20 cellular contexts compared by ENCODE assay signal in genomic region chr1:220806408-220806807, GRCh38. TPM values are rescaled to one million over a fixed set of nuclear protein-coding genes. Genes with fewer than 3 reads are reported as not detected.
A peak's percentile ranks its signal among the peaks of the same experiment; 100 is the strongest.
DNase-seq lines count a peak whose midpoint lies in the region; ATAC-seq and TF ChIP-seq lines count a peak whose summit lies in the region.
"Had no signal": no experiment of that assay in that cellular context is flagged by ENCODE, and none has a peak within 500 bp of the region (broad histone marks: within the 10 kb centered on the region; RNA-seq: fewer than 3 reads in every experiment).

No MANE protein-coding gene starts in this region.

- no peak overlapping the region for H3K27ac ChIP-seq in mesenchymal stem cell (ENCODE audit: low read length, poor library complexity, severe bottlenecking)
- H3K27ac ChIP-seq in Peyer's patch, result no peak overlapping the region
- H3K27ac ChIP-seq: 22Rv1, BLaER1, C4-2B had no signal

- H3K27me3 Mint-ChIP-seq in CD14-positive monocyte (ENCODE audit: low read depth in 3 of 3), result no peaks in the 10 kb centered on the region
- no peaks in the 10 kb centered on the region for H3K27me3 Mint-ChIP-seq in activated CD4-positive, alpha-beta T cell treated with anti-CD3 and anti-CD28 coated beads, Interleukin-2, amount 10 ng/mL, durations not matched to agents 24 days and 14 days
- H3K27me3 Mint-ChIP-seq: B cell had no signal

- peaks cover 78 to 91% of the 10 kb centered on the region in 2 donors for H3K36me3 Mint-ChIP-seq in CD14-positive monocyte
- no peaks in the 10 kb centered on the region for H3K36me3 Mint-ChIP-seq in stimulated activated effector memory CD8-positive, alpha-beta T cell treated with anti-CD3 and anti-CD28 coated beads, Interleukin-12 subunit alpha, Interleukin-12 subunit beta, amount 100 ng/mL, for 72 hours
- no peaks in the 10 kb centered on the region for H3K36me3 Mint-ChIP-seq in activated CD4-positive, alpha-beta T cell treated with anti-CD3 and anti-CD28 coated beads, Interleukin-2, amount 10 ng/mL, durations not matched to agents 24 days and 14 days (ENCODE audit: low read depth)
- H3K36me3 Mint-ChIP-seq: CD8-positive, alpha-beta memory T cell had no signal

- H2AFZ ChIP-seq in mesenchymal stem cell (ENCODE audit: low read depth, low read length), result no peak overlapping the region
- H2AFZ ChIP-seq: GM23338 had no signal

- DNase-seq in SHP77 (lab: John Stamatoyannopoulos, UW), result peak; percentile 20 to 32
- DNase-seq in SHP77 treated with DMSO at 0.1 percent for 48 hours (lab: John Stamatoyannopoulos, UW), result no peak
- DNase-seq in CD14-positive monocyte (ENCODE audit: low spot score), result no peak
- no peak for DNase-seq in mesenchymal stem cell
- no peak for DNase-seq in stimulated activated effector memory CD8-positive, alpha-beta T cell treated with anti-CD3 and anti-CD28 coated beads, Interleukin-12 subunit alpha, Interleukin-12 subunit beta, amount 100 ng/mL, for 72 hours (ENCODE audit: low spot score in 2 of 2)
- no peak for DNase-seq in activated CD4-positive, alpha-beta T cell treated with anti-CD3 and anti-CD28 coated beads, Interleukin-2, amount 10 ng/mL, durations not matched to agents 24 days and 14 days
- DNase-seq in Peyer's patch, result no peak
- DNase-seq: CD4-positive, alpha-beta T cell; CD8-positive, alpha-beta memory T cell; DMS53; DMS79 treated with DMSO at 0.1 percent for 48 hours; GF-D8; H9 had no signal

- no peak overlapping the region for H2AK5ac ChIP-seq in mesenchymal stem cell (ENCODE audit: low read length, severe bottlenecking)

- peak overlapping the region in 4 of 7 donors; percentile 26 to 64 (median 38) for H3K27ac Mint-ChIP-seq in CD14-positive monocyte
- H3K27ac Mint-ChIP-seq in stimulated activated effector memory CD8-positive, alpha-beta T cell treated with anti-CD3 and anti-CD28 coated beads, Interleukin-12 subunit alpha, Interleukin-12 subunit beta, amount 100 ng/mL, for 72 hours, result no peak overlapping the region
- no peak overlapping the region for H3K27ac Mint-ChIP-seq in activated CD4-positive, alpha-beta T cell treated with anti-CD3 and anti-CD28 coated beads, Interleukin-2, amount 10 ng/mL, durations not matched to agents 24 days and 14 days
- H3K27ac Mint-ChIP-seq: B cell; CD4-positive, alpha-beta T cell; GM23338 had no signal

- no peak overlapping the region for H3K4ac ChIP-seq in mesenchymal stem cell (ENCODE audit: low read depth in 1 of 2, low read length in 2 of 2)

- peaks cover 17% of the 10 kb centered on the region for H3K4me1 ChIP-seq in mesenchymal stem cell (ENCODE audit: control insufficient read depth, insufficient read depth, low read depth, low read length)
- no peaks in the 10 kb centered on the region for H3K4me1 ChIP-seq in Peyer's patch

- H3K9me3 Mint-ChIP-seq in CD14-positive monocyte, result peaks cover 0 to 2% (median 0%) of the 10 kb centered on the region in 7 donors
- no peaks in the 10 kb centered on the region for H3K9me3 Mint-ChIP-seq in stimulated activated effector memory CD8-positive, alpha-beta T cell treated with anti-CD3 and anti-CD28 coated beads, Interleukin-12 subunit alpha, Interleukin-12 subunit beta, amount 100 ng/mL, for 72 hours
- H3K9me3 Mint-ChIP-seq in activated CD4-positive, alpha-beta T cell treated with anti-CD3 and anti-CD28 coated beads, Interleukin-2, amount 10 ng/mL, durations not matched to agents 24 days and 14 days, result no peaks in the 10 kb centered on the region
- H3K9me3 Mint-ChIP-seq: CD4-positive, alpha-beta T cell; CD8-positive, alpha-beta memory T cell; GM23338; H9 had no signal

- H2BK5ac ChIP-seq in mesenchymal stem cell (ENCODE audit: low read depth, low read length, poor library complexity, severe bottlenecking), result no peak overlapping the region

- no peak overlapping the region for H3K14ac ChIP-seq in mesenchymal stem cell (ENCODE audit: low read length in 2 of 2)

- no peak overlapping the region for H3K4me2 ChIP-seq in mesenchymal stem cell (ENCODE audit: low read length, poor library complexity, severe bottlenecking)
- H3K4me2 ChIP-seq: BLaER1, GM23338 had no signal

- TF ChIP-seq POLR2A in Peyer's patch (IDR thresholded peaks at IDR 0.05), result no peak

- no peaks in the 10 kb centered on the region for H3K79me1 ChIP-seq in mesenchymal stem cell (replicated peaks; ENCODE audit: low read length, poor library complexity, severe bottlenecking)

- intact Hi-C loops in CD14-positive monocyte (cut with micrococcal nuclease), result loop anchor here in 1 of 2 donors (5.0 kb wide), 1 partner anchor 626 kb away; no protein-coding TSS in a partner anchor
- intact Hi-C loops in activated CD4-positive, alpha-beta T cell treated with anti-CD3 and anti-CD28 coated beads, Interleukin-2, amount 10 ng/mL, durations not matched to agents 24 days and 14 days (cut with micrococcal nuclease), result no loop called here

- H3K4me3 ChIP-seq in mesenchymal stem cell (ENCODE audit: insufficient read depth in 1 of 2, low read depth in 1 of 2, low read length in 2 of 2) (no peak overlapping the region), Peyer's patch (no peak overlapping the region)
- H3K4me3 ChIP-seq: BLaER1, GM23338 had no signal

- peaks cover 0 to 12% of the 10 kb centered on the region in 2 experiments for H3K36me3 ChIP-seq in mesenchymal stem cell (ENCODE audit: control insufficient read depth in 1 of 2, insufficient read depth in 2 of 2, low read depth in 1 of 2, low read length in 2 of 2)
- H3K36me3 ChIP-seq in Peyer's patch, result no peaks in the 10 kb centered on the region
- H3K36me3 ChIP-seq: BLaER1 had no signal

- H2BK15ac ChIP-seq in mesenchymal stem cell (ENCODE audit: low read depth, poor library complexity, severe bottlenecking), result no peak overlapping the region

- no peak overlapping the region for H3K18ac ChIP-seq in mesenchymal stem cell (ENCODE audit: low read depth in 1 of 2, low read length in 2 of 2)

- no peak for TF ChIP-seq CTCF in CD14-positive monocyte (IDR thresholded peaks at IDR 0.05)
- TF ChIP-seq CTCF in Peyer's patch (IDR thresholded peaks at IDR 0.05), result no peak

- peaks cover 15% of the 10 kb centered on the region for H3K4me1 Mint-ChIP-seq in CD14-positive monocyte
- H3K4me1 Mint-ChIP-seq in stimulated activated effector memory CD8-positive, alpha-beta T cell treated with anti-CD3 and anti-CD28 coated beads, Interleukin-12 subunit alpha, Interleukin-12 subunit beta, amount 100 ng/mL, for 72 hours, result no peaks in the 10 kb centered on the region
- H3K4me1 Mint-ChIP-seq in activated CD4-positive, alpha-beta T cell treated with anti-CD3 and anti-CD28 coated beads, Interleukin-2, amount 10 ng/mL, durations not matched to agents 24 days and 14 days, result peaks cover 4% of the 10 kb centered on the region

- H3K27me3 ChIP-seq in mesenchymal stem cell (ENCODE audit: control insufficient read depth in 1 of 2, insufficient read depth in 1 of 2, low read length in 2 of 2) (peaks cover 0 to 14% of the 10 kb centered on the region in 2 experiments), Peyer's patch (no peaks in the 10 kb centered on the region)
- H3K27me3 ChIP-seq: BLaER1 had no signal

- no peak overlapping the region for H3K4me3 Mint-ChIP-seq in CD14-positive monocyte
- no peak overlapping the region for H3K4me3 Mint-ChIP-seq in stimulated activated effector memory CD8-positive, alpha-beta T cell treated with anti-CD3 and anti-CD28 coated beads, Interleukin-12 subunit alpha, Interleukin-12 subunit beta, amount 100 ng/mL, for 72 hours
- H3K4me3 Mint-ChIP-seq in activated CD4-positive, alpha-beta T cell treated with anti-CD3 and anti-CD28 coated beads, Interleukin-2, amount 10 ng/mL, durations not matched to agents 24 days and 14 days, result no peak overlapping the region
- H3K4me3 Mint-ChIP-seq: B cell; CD4-positive, alpha-beta T cell; CD8-positive, alpha-beta memory T cell; GM23338; H9 had no signal

- peak overlapping the region; percentile 37 for H4K91ac ChIP-seq in mesenchymal stem cell (ENCODE audit: low read length)

- H4K8ac ChIP-seq in mesenchymal stem cell (ENCODE audit: low read length), result no peak overlapping the region

- H3K9ac ChIP-seq in mesenchymal stem cell (ENCODE audit: low read length), result no peak overlapping the region
- H3K9ac ChIP-seq: BLaER1 had no signal

- WGBS in mesenchymal stem cell, result 96% methylated on average over 4 of the region's 4 CpGs

- H3K9me3 ChIP-seq in mesenchymal stem cell (ENCODE audit: control insufficient read depth, low read length), result no peaks in the 10 kb centered on the region
- H3K9me3 ChIP-seq in Peyer's patch, result no peaks in the 10 kb centered on the region

- H2BK12ac ChIP-seq in mesenchymal stem cell (ENCODE audit: low read length in 2 of 2), result peak overlapping the region; percentile 18 to 19

- no peak overlapping the region for H2BK120ac ChIP-seq in mesenchymal stem cell (ENCODE audit: low read depth, low read length)

- ATAC-seq in stimulated activated effector memory CD8-positive, alpha-beta T cell treated with anti-CD3 and anti-CD28 coated beads, Interleukin-12 subunit alpha, Interleukin-12 subunit beta, amount 100 ng/mL, for 72 hours, result peak; percentile 5
- ATAC-seq: GM23338, HCT116 had no signal

- peak overlapping the region in 1 of 2 experiments; percentile 26 for H3K23ac ChIP-seq in mesenchymal stem cell (ENCODE audit: low read length in 2 of 2)

RNA-seq across cellular contexts. Expression of gene MTARC1, which starts 19.7 kb away (rescaled TPM):
- polyA plus RNA-seq in CD14-positive monocyte, result 10 to 100 TPM; 70.9 to 80.6 TPM
- 2.4 TPM for polyA plus RNA-seq in mesenchymal stem cell (2013, experiment 1 of 2)
- 1.9 TPM for polyA plus RNA-seq in mesenchymal stem cell (2013, experiment 2 of 2)
- not detected in 2 replicates for total RNA-seq in activated CD4-positive, alpha-beta T cell treated with anti-CD3 and anti-CD28 coated beads, Interleukin-2, amount 10 ng/mL, durations not matched to agents 24 days and 14 days
- total RNA-seq in Peyer's patch, result 1 to 10 TPM; 3.3 to 7.8 (median 5.8) TPM
- total RNA-seq: CD4-positive, alpha-beta T cell; CD8-positive, alpha-beta memory T cell; G401 had no signal
- polyA plus RNA-seq: CD8-positive, alpha-beta memory T cell had no signal

RNA-seq across cellular contexts. Expression of gene MTARC2, which starts 58.3 kb away (rescaled TPM):
- polyA plus RNA-seq in CD14-positive monocyte, result under 1 TPM; 0.29 to 0.56 TPM
- polyA plus RNA-seq in mesenchymal stem cell (2013, experiment 1 of 2), result 5.3 TPM
- polyA plus RNA-seq in mesenchymal stem cell (2013, experiment 2 of 2), result 5.4 TPM
- not detected in 2 replicates for total RNA-seq in activated CD4-positive, alpha-beta T cell treated with anti-CD3 and anti-CD28 coated beads, Interleukin-2, amount 10 ng/mL, durations not matched to agents 24 days and 14 days
- 10 to 100 TPM; 47.9 to 96.0 (median 91.1) TPM for total RNA-seq in Peyer's patch
- total RNA-seq: CD4-positive, alpha-beta T cell; CD8-positive, alpha-beta memory T cell; G401 had no signal
- polyA plus RNA-seq: CD8-positive, alpha-beta memory T cell had no signal

Comparison
In these comparisons a context has a peak if more than half of its experiments do, and no peak if none do; other contexts are left out.
1. DNase-seq: peak in SHP77 (2 of 2); none in SHP77 treated with DMSO at 0.1 percent for 48 hours (single experiment), CD14-positive monocyte (single experiment), mesenchymal stem cell (single experiment), stimulated activated effector memory CD8-positive, alpha-beta T cell treated with anti-CD3 and anti-CD28 coated beads, Interleukin-12 subunit alpha, Interleukin-12 subunit beta, amount 100 ng/mL, for 72 hours (0 of 2), activated CD4-positive, alpha-beta T cell treated with anti-CD3 and anti-CD28 coated beads, Interleukin-2, amount 10 ng/mL, durations not matched to agents 24 days and 14 days (single experiment) and Peyer's patch (0 of 3).
2. H3K27ac Mint-ChIP-seq: peak in CD14-positive monocyte (4 of 7); none in stimulated activated effector memory CD8-positive, alpha-beta T cell treated with anti-CD3 and anti-CD28 coated beads, Interleukin-12 subunit alpha, Interleukin-12 subunit beta, amount 100 ng/mL, for 72 hours (single experiment) and activated CD4-positive, alpha-beta T cell treated with anti-CD3 and anti-CD28 coated beads, Interleukin-2, amount 10 ng/mL, durations not matched to agents 24 days and 14 days (single experiment).
3. RNA of gene MTARC2, which starts 58.3 kb away (total RNA-seq): 47.9 to 96.0 TPM in Peyer's patch; not detected in activated CD4-positive, alpha-beta T cell treated with anti-CD3 and anti-CD28 coated beads, Interleukin-2, amount 10 ng/mL, durations not matched to agents 24 days and 14 days; every median in the first group is over 10 times any median in the second.